1 cellular context compared by ENCODE assay signal in genomic region chr10:1776127-1776662, GRCh38.
TF ChIP-seq lines count a peak whose summit lies in the region.

No MANE protein-coding gene starts in this region.

TF ChIP-seq in H1, 55 proteins besides CTCF, POLR2A, EP300 and RAD21 (continued from another document):
- TF ChIP-seq CHD7 (IDR thresholded peaks at IDR 0.05; ENCODE audit: insufficient replicate concordance, low read length) (no peak), TAF7 (optimal IDR thresholded peaks at IDR 0.05; ENCODE audit: borderline replicate concordance, low read depth, low read length) (no peak), BRCA1 (IDR thresholded peaks at IDR 0.05; ENCODE audit: low read depth, low read length) (no peak), USF2 (IDR thresholded peaks at IDR 0.05; ENCODE audit: low read length) (no peak), CBX5 (IDR thresholded peaks at IDR 0.05; ENCODE audit: low read depth, low read length) (no peak), CBX8 (IDR thresholded peaks at IDR 0.05; ENCODE audit: borderline replicate concordance, low read depth, low read length) (no peak), RXRA (IDR thresholded peaks at IDR 0.05; ENCODE audit: insufficient read depth, low read depth, low read length) (no peak), SIX5 (IDR thresholded peaks at IDR 0.05; ENCODE audit: low read depth, low read length) (no peak), JUN (IDR thresholded peaks at IDR 0.05; ENCODE audit: low read depth, low read length) (no peak), NRF1 (IDR thresholded peaks at IDR 0.05; ENCODE audit: low read depth, low read length) (no peak), SIN3A (conservative IDR thresholded peaks at IDR 0.05 in 1 of 2, IDR thresholded peaks at IDR 0.05 in 1 of 2; ENCODE audit: low read depth in 1 of 2, low read length in 2 of 2) (no peak), TEAD4 (IDR thresholded peaks at IDR 0.05; ENCODE audit: low read depth, low read length) (no peak), KDM5A (IDR thresholded peaks at IDR 0.05; ENCODE audit: low read length) (no peak)
- TF ChIP-seq, protein P1, sequence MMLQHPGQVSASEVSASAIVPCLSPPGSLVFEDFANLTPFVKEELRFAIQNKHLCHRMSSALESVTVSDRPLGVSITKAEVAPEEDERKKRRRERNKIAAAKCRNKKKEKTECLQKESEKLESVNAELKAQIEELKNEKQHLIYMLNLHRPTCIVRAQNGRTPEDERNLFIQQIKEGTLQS (IDR thresholded peaks at IDR 0.05; ENCODE audit: insufficient read depth, low read depth, low read length), result no peak
- TF ChIP-seq, protein P2, sequence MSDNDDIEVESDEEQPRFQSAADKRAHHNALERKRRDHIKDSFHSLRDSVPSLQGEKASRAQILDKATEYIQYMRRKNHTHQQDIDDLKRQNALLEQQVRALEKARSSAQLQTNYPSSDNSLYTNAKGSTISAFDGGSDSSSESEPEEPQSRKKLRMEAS (IDR thresholded peaks at IDR 0.05), result no peak
